Comparison of ENCODE assay signal across 25 cellular contexts in the genomic region with DNA sequence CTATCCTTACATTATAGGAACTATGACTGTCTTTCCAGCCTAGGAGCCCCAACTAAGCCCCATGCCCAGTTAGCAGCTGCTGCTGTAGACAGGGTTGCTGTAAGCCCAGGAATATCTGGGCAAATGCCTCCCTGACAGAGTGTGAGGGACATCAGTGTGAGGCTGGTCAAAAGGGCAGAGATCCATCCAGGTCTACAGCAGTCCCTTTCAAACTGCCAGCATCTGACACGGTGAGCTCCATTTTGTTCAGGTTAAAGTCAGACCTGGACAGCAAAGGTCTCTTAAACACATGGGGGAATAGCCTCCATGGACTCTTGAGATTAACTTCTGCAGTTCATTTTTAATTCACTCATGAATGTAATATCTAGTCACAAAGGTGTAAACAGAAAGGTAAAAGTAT. TPM values are rescaled to one million over a fixed set of nuclear protein-coding genes. Genes with fewer than 3 reads are reported as not detected.
DNase-seq lines count a peak whose midpoint lies in the region; ATAC-seq and TF ChIP-seq lines count a peak whose summit lies in the region.
"Had no signal": no experiment of that assay in that cellular context is flagged by ENCODE, and none has a peak within 500 bp of the region (broad histone marks: within the 10 kb centered on the region; RNA-seq: fewer than 3 reads in every experiment).

No MANE protein-coding gene starts in this region.

- TF ChIP-seq RAD21 in neural cell (conservative IDR thresholded peaks at IDR 0.05) = no peak

- DNase-seq in Peyer's patch (no peak), inferior parietal cortex (ENCODE audit: extremely low spot score) (peak; percentile 14), erythroblast (lab: John Stamatoyannopoulos, UW) (no peak), spleen (no peak)
- DNase-seq: BE2C; CD4-positive, CD25-positive, alpha-beta regulatory T cell; COR-L47; DMS 273 treated with DMSO at 0.1 percent for 48 hours; DND-41; HCEC 1CT; NCI-H1417 treated with DMSO at 0.1 percent for 48 hours; NCI-H187 treated with DMSO at 0.1 percent for 48 hours; NCI-H226; NCI-H524; NCI-H82; OCI-M1 had no signal

- H4K20me1 ChIP-seq in neural cell (ENCODE audit: insufficient read depth) = no peaks in the 10 kb centered on the region

- H3K36me3 ChIP-seq in ACC112 (ENCODE audit: insufficient read depth, low read length) (peaks cover 48% of the 10 kb centered on the region), Peyer's patch (peaks cover 0 to 15% (median 0%) of the 10 kb centered on the region in 3 donors), neural cell (ENCODE audit: insufficient read depth, low read length) (no peaks in the 10 kb centered on the region), spleen (peaks cover 0 to 56% (median 23%) of the 10 kb centered on the region in 6 donors)

- peaks cover 3% of the 10 kb centered on the region for H3F3A ChIP-seq in neural cell (ENCODE audit: insufficient read depth, low read length, poor library complexity, severe bottlenecking)

- H3K4me1 ChIP-seq in ACC112 (ENCODE audit: control insufficient read depth, insufficient read depth, low read length, unreplicated experiment) (peaks cover 28% of the 10 kb centered on the region), Peyer's patch (peaks cover 0 to 3% (median 0%) of the 10 kb centered on the region in 4 donors), spleen (peaks cover 0 to 25% (median 16%) of the 10 kb centered on the region in 6 donors)

- H3K27ac ChIP-seq in ACC112 (ENCODE audit: low read depth, low read length) (peak overlapping the region; percentile 13; the same call in 1 of the 2 replicates), Peyer's patch (peak overlapping the region in 3 of 4 donors; percentile 12 to 73 (median 39)), neural cell (ENCODE audit: low read length) (peak overlapping the region; percentile 93), spleen (peak overlapping the region in 2 of 8 donors; percentile 19 to 23)
- H3K27ac ChIP-seq: KMS-11, RWPE1 had no signal

- H2AFZ ChIP-seq in ACC112 (ENCODE audit: low read length, unreplicated experiment) (no peak overlapping the region), neural cell (ENCODE audit: low read depth, low read length) (no peak overlapping the region)
- H2AFZ ChIP-seq: GM23338 had no signal

- no peaks in the 10 kb centered on the region for H3K27me3 ChIP-seq in ACC112 (ENCODE audit: insufficient read depth, low read length)
- no peaks in the 10 kb centered on the region for H3K27me3 ChIP-seq in Peyer's patch
- H3K27me3 ChIP-seq in neural cell (ENCODE audit: insufficient read depth, low read depth, low read length) = no peaks in the 10 kb centered on the region
- no peaks in the 10 kb centered on the region for H3K27me3 ChIP-seq in spleen (replicated peaks in 1 of 7)
- H3K27me3 ChIP-seq: BE2C had no signal

- ATAC-seq in HG03469 (IDR thresholded peaks at IDR 0.05; ENCODE audit: unreplicated experiment) (no peak), HG03521 (IDR thresholded peaks at IDR 0.05; ENCODE audit: unreplicated experiment) (no peak)
- ATAC-seq: GM23338 had no signal

- no peak overlapping the region for H3K4me3 ChIP-seq in ACC112 (ENCODE audit: low read depth, low read length)
- no peak overlapping the region for H3K4me3 ChIP-seq in Peyer's patch
- peak overlapping the region; percentile 64 for H3K4me3 ChIP-seq in neural cell (ENCODE audit: low read length)
- H3K4me3 ChIP-seq in spleen = no peak overlapping the region
- H3K4me3 ChIP-seq: GM23338 had no signal

- no peak for TF ChIP-seq EP300 in neural cell (conservative IDR thresholded peaks at IDR 0.05; ENCODE audit: poor library complexity, severe bottlenecking)

- H3K4me2 ChIP-seq in neural cell (ENCODE audit: low read length) = peak overlapping the region; percentile 76
- H3K4me2 ChIP-seq: GM23338, KMS-11 had no signal

- TF ChIP-seq POLR2A in Peyer's patch (IDR thresholded peaks at IDR 0.05) (no peak), erythroblast (IDR thresholded peaks at IDR 0.05; ENCODE audit: low read length) (no peak), spleen (IDR thresholded peaks at IDR 0.05) (no peak)

- TF ChIP-seq CTCF in Peyer's patch (IDR thresholded peaks at IDR 0.05) = no peak
- TF ChIP-seq CTCF in neural cell (IDR thresholded peaks at IDR 0.05; ENCODE audit: poor library complexity, severe bottlenecking) = no peak
- TF ChIP-seq CTCF in spleen (IDR thresholded peaks at IDR 0.05 in 8 of 11, conservative IDR thresholded peaks at IDR 0.05 in 3 of 11) = no peak

- 87 to 93% (median 88%) methylated on average over 1 of the region's 1 CpG for WGBS in spleen, 5 donors

- peaks cover 37% of the 10 kb centered on the region for H3K79me2 ChIP-seq in ACC112 (ENCODE audit: control insufficient read depth, insufficient read depth, low read length, unreplicated experiment)
- no peaks in the 10 kb centered on the region for H3K79me2 ChIP-seq in neural cell (replicated peaks; ENCODE audit: insufficient read depth, low read length)

- no peaks in the 10 kb centered on the region for H3K9me2 ChIP-seq in neural cell (ENCODE audit: insufficient read depth, low read length)

- no peaks in the 10 kb centered on the region for H3K9me3 ChIP-seq in Peyer's patch
- H3K9me3 ChIP-seq in neural cell (ENCODE audit: low read length) = no peaks in the 10 kb centered on the region
- H3K9me3 ChIP-seq in spleen = no peaks in the 10 kb centered on the region
- H3K9me3 ChIP-seq: BE2C had no signal

- H3K9ac ChIP-seq in neural cell (ENCODE audit: low read length) = no peak overlapping the region
- H3K9ac ChIP-seq: KMS-11 had no signal

- intact Hi-C loops in spleen (cut with DNase I; ENCODE audit: low total_unique reads) = no loop called here

TF ChIP-seq in neural cell, 6 proteins besides CTCF, POLR2A, EP300 and RAD21:
- TF ChIP-seq SMC3 (conservative IDR thresholded peaks at IDR 0.05; ENCODE audit: poor library complexity) (no peak), POLR2AphosphoS5 (IDR thresholded peaks at IDR 0.05) (no peak), MXI1 (conservative IDR thresholded peaks at IDR 0.05; ENCODE audit: poor library complexity, severe bottlenecking) (no peak), TAF1 (IDR thresholded peaks at IDR 0.05; ENCODE audit: low read depth) (no peak), EZH2 (IDR thresholded peaks at IDR 0.05; ENCODE audit: borderline replicate concordance, insufficient read depth, low read length, poor library complexity, severe bottlenecking) (no peak)
- TF ChIP-seq, protein P1, sequence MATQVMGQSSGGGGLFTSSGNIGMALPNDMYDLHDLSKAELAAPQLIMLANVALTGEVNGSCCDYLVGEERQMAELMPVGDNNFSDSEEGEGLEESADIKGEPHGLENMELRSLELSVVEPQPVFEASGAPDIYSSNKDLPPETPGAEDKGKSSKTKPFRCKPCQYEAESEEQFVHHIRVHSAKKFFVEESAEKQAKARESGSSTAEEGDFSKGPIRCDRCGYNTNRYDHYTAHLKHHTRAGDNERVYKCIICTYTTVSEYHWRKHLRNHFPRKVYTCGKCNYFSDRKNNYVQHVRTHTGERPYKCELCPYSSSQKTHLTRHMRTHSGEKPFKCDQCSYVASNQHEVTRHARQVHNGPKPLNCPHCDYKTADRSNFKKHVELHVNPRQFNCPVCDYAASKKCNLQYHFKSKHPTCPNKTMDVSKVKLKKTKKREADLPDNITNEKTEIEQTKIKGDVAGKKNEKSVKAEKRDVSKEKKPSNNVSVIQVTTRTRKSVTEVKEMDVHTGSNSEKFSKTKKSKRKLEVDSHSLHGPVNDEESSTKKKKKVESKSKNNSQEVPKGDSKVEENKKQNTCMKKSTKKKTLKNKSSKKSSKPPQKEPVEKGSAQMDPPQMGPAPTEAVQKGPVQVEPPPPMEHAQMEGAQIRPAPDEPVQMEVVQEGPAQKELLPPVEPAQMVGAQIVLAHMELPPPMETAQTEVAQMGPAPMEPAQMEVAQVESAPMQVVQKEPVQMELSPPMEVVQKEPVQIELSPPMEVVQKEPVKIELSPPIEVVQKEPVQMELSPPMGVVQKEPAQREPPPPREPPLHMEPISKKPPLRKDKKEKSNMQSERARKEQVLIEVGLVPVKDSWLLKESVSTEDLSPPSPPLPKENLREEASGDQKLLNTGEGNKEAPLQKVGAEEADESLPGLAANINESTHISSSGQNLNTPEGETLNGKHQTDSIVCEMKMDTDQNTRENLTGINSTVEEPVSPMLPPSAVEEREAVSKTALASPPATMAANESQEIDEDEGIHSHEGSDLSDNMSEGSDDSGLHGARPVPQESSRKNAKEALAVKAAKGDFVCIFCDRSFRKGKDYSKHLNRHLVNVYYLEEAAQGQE (IDR thresholded peaks at IDR 0.05; ENCODE audit: borderline replicate concordance) = no peak

RNA-seq across cellular contexts. Expression of a gene that starts 13.3 kb away (rescaled TPM):
- total RNA-seq in Peyer's patch = 10 to 100 TPM; 10.6 to 16.4 (median 13.7) TPM
- 0.24 TPM in 1 of 2 replicates, not detected in the other for polyA plus RNA-seq in neural cell
- polyA minus RNA-seq in neural cell = not detected in 2 replicates
- total RNA-seq in spleen = 10 to 100 TPM; 19.1 to 44.5 (median 24.7) TPM
- polyA plus RNA-seq in spleen = 10 to 100 TPM in 2 of 3 donors, 1 to 10 TPM in 1; 7.7 to 29.9 (median 10.4) TPM

RNA-seq across cellular contexts. Expression of a gene that starts 36.7 kb away (rescaled TPM):
- total RNA-seq in Peyer's patch (not detected), spleen (10 to 100 TPM in 1 of 7 donors, 1 to 10 TPM in 3, under 1 TPM in 1, not detected in 2; 0.49 to 36.9 (median 2.9) TPM)
- polyA plus RNA-seq in neural cell (not detected in 2 replicates), spleen (under 1 TPM in 1 of 3 donors, not detected in 2; 0.04 TPM)
- polyA minus RNA-seq in neural cell = not detected in 2 replicates
- total RNA-seq: A172; CD4-positive, CD25-positive, alpha-beta regulatory T cell; GM23338; MCF 10A had no signal

RNA-seq across cellular contexts. Expression of a gene that starts 39.3 kb away (rescaled TPM):
- total RNA-seq in Peyer's patch = 10 to 100 TPM in 1 of 4 donors, 1 to 10 TPM in 3; 3.3 to 10.9 (median 4.7) TPM
- 0.26 and 1.1 TPM in 2 replicates for polyA plus RNA-seq in neural cell
- polyA minus RNA-seq in neural cell = 0.23 TPM in 1 of 2 replicates, not detected in the other
- 10 to 100 TPM; 12.8 to 22.2 (median 18.2) TPM for total RNA-seq in spleen
- polyA plus RNA-seq in spleen = 10 to 100 TPM in 1 of 3 donors, 1 to 10 TPM in 2; 6.1 to 11.4 (median 7.0) TPM
- total RNA-seq: GM23338 had no signal

RNA-seq across cellular contexts. Expression of a gene that starts 51.3 kb away (rescaled TPM):
- total RNA-seq in Peyer's patch (1 to 10 TPM; 3.3 to 9.3 (median 6.8) TPM), spleen (10 to 100 TPM; 13.5 to 35.7 (median 24.2) TPM)
- polyA plus RNA-seq in neural cell (0.20 TPM in 1 of 2 replicates, not detected in the other), spleen (10 to 100 TPM in 2 of 3 donors, 1 to 10 TPM in 1; 8.8 to 26.5 (median 10.8) TPM)
- polyA minus RNA-seq in neural cell = not detected in 2 replicates
